In the genomic region with DNA sequence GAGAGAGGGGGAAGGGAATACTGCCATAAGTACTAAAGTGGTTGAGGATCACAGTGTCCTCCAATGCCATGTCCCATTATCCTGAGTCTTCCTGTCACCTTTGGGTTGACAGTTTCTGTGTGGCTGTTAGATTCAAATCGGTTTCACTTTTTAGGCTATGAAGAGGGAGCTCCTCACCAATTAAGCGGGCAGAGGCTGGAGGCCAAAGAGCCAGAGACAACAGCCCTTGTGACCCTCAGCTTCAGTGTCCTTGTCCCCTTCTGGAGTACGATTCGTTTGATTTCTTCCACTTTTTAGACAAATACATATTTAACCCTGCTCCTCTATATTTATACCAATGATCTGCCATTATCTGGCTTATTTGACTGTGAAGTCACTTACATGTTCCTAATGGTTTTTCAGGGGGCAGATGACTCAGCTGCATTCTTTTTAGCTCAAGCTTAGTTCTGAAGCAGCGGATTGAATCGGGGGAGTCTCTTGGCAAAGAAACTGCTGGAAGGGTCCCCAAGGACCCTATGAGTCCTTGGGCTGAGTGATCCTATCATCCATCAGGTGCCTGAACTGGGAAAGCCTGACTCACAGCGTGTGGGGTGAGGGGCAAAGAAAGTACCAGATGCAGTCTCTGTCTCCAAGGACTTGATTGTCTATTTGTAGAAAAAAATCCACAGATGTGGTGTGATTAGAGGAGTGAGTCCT, we compare ENCODE assay signal across 22 cellular contexts. TPM values are rescaled to one million over a fixed set of nuclear protein-coding genes. Genes with fewer than 3 reads are reported as not detected.
DNase-seq lines count a peak whose midpoint lies in the region; ATAC-seq and TF ChIP-seq lines count a peak whose summit lies in the region.
"Had no signal": no experiment of that assay in that cellular context is flagged by ENCODE, and none has a peak within 500 bp of the region (broad histone marks: within the 10 kb centered on the region; RNA-seq: fewer than 3 reads in every experiment).

No MANE protein-coding gene starts in this region.

- H3K4me1 ChIP-seq in BLaER1 treated with 17β-estradiol and CSF1 and Interleukin-3, amounts not matched to agents 10 nM and 100 nM: peaks cover 12 to 34% (median 19%) of the 10 kb centered on the region in 10 experiments
- no peaks in the 10 kb centered on the region for H3K4me1 ChIP-seq in CD4-positive, alpha-beta memory T cell (ENCODE audit: insufficient read depth, low read length)
- no peaks in the 10 kb centered on the region for H3K4me1 ChIP-seq in right lobe of liver
- H3K4me1 ChIP-seq: suprapubic skin had no signal

- no peaks in the 10 kb centered on the region for H4K20me1 ChIP-seq in BLaER1 treated with 17β-estradiol and CSF1 and Interleukin-3, amounts not matched to agents 10 nM and 100 nM

- POLR2A ChIA-PET in CD4-positive, alpha-beta memory T cell (lab: Charles Lee; ENCODE audit: partially characterized antibody): no interaction called here

- H3K9me3 ChIP-seq in BLaER1 treated with 17β-estradiol and CSF1 and Interleukin-3, amounts not matched to agents 10 nM and 100 nM (replicated peaks in 1 of 11): no peaks in the 10 kb centered on the region
- H3K9me3 ChIP-seq in CD4-positive, alpha-beta memory T cell (ENCODE audit: control insufficient read depth in 1 of 2, low read length in 2 of 2): no peaks in the 10 kb centered on the region
- no peaks in the 10 kb centered on the region for H3K9me3 ChIP-seq in right lobe of liver
- H3K9me3 ChIP-seq: ovary, suprapubic skin had no signal

- TF ChIP-seq POLR2A in right lobe of liver (IDR thresholded peaks at IDR 0.05): no peak

- ATAC-seq in omental fat pad (ENCODE audit: low FRiP score): peak; percentile 44
- no peak for ATAC-seq in GM21423 (IDR thresholded peaks at IDR 0.05; ENCODE audit: unreplicated experiment)
- no peak for ATAC-seq in right lobe of liver
- ATAC-seq: activated CD8-positive, alpha-beta T cell treated with anti-CD3 and anti-CD28 coated beads, Interleukin-2, amount 10 ng/mL, durations not matched to agents 7 days and 5 days; activated T-cell treated with anti-CD3 and anti-CD28 coated beads, Interleukin-2, amount 50 U/mL, for 72 hours; left colon had no signal

- intact Hi-C loops in CD4-positive, alpha-beta memory T cell (cut with micrococcal nuclease): no loop called here
- intact Hi-C loops in right lobe of liver (cut with DNase I): no loop called here

- H3K27me3 ChIP-seq in BLaER1 treated with 17β-estradiol and CSF1 and Interleukin-3, amounts not matched to agents 10 nM and 100 nM: no peaks in the 10 kb centered on the region
- H3K27me3 ChIP-seq in CD4-positive, alpha-beta memory T cell (ENCODE audit: insufficient read depth, low read length): no peaks in the 10 kb centered on the region
- no peaks in the 10 kb centered on the region for H3K27me3 ChIP-seq in right lobe of liver
- H3K27me3 ChIP-seq: cardiac muscle cell, ovary, suprapubic skin had no signal

- peaks cover 10 to 21% of the 10 kb centered on the region in 2 donors for H3K27me3 Mint-ChIP-seq in CD4-positive, alpha-beta memory T cell

- H3K36me3 Mint-ChIP-seq in CD4-positive, alpha-beta memory T cell: no peaks in the 10 kb centered on the region
- H3K36me3 Mint-ChIP-seq: activated naive CD8-positive, alpha-beta T cell treated with anti-CD3 and anti-CD28 coated beads for 36 hours had no signal

- CTCF ChIA-PET in CD4-positive, alpha-beta memory T cell (lab: Charles Lee; ENCODE audit: partially characterized antibody): no interaction called here

- H3K4me1 Mint-ChIP-seq in CD4-positive, alpha-beta memory T cell: peaks cover 0 to 1% (median 0%) of the 10 kb centered on the region in 4 donors
- H3K4me1 Mint-ChIP-seq: activated naive CD8-positive, alpha-beta T cell treated with anti-CD3 and anti-CD28 coated beads for 36 hours had no signal

- H3K27ac Mint-ChIP-seq in CD4-positive, alpha-beta memory T cell: no peak overlapping the region
- H3K27ac Mint-ChIP-seq: activated CD8-positive, alpha-beta T cell treated with anti-CD3 and anti-CD28 coated beads, Interleukin-2, amount 10 ng/mL, durations not matched to agents 7 days and 5 days; activated naive CD8-positive, alpha-beta T cell treated with anti-CD3 and anti-CD28 coated beads for 36 hours; activated T-cell treated with anti-CD3 and anti-CD28 coated beads, Interleukin-2, amount 50 U/mL, for 72 hours had no signal

- peaks cover 0 to 39% (median 35%) of the 10 kb centered on the region in 11 experiments; a peak in 16 of 22 replicates for H3K36me3 ChIP-seq in BLaER1 treated with 17β-estradiol and CSF1 and Interleukin-3, amounts not matched to agents 10 nM and 100 nM
- H3K36me3 ChIP-seq in CD4-positive, alpha-beta memory T cell (ENCODE audit: insufficient read depth, low read length): no peaks in the 10 kb centered on the region
- H3K36me3 ChIP-seq in right lobe of liver: no peaks in the 10 kb centered on the region
- H3K36me3 ChIP-seq: ovary had no signal

- H3K9ac ChIP-seq in BLaER1 treated with 17β-estradiol and CSF1 and Interleukin-3, amounts not matched to agents 10 nM and 100 nM: peak overlapping the region in 6 of 11 experiments; percentile 19 to 59 (median 49); a peak in 8 of 22 replicates

- DNase-seq in RPMI7951 (ENCODE audit: low read depth) (peak; percentile 33), fibroblast of peridontal ligament (ENCODE audit: extremely low read depth) (peak; percentile 63), omental fat pad (ENCODE audit: low spot score) (no peak), NCI-H1105 treated with DMSO at 0.1 percent for 48 hours (lab: John Stamatoyannopoulos, UW) (no peak), right lobe of liver (no peak)
- DNase-seq in CD4-positive, alpha-beta memory T cell: no peak
- DNase-seq: activated CD8-positive, alpha-beta T cell treated with anti-CD3 and anti-CD28 coated beads, Interleukin-2, amount 10 ng/mL, durations not matched to agents 7 days and 5 days; activated naive CD8-positive, alpha-beta T cell treated with anti-CD3 and anti-CD28 coated beads for 36 hours; activated T-cell treated with anti-CD3 and anti-CD28 coated beads, Interleukin-2, amount 50 U/mL, for 72 hours; effector CD4-positive, alpha-beta T cell; H9; left colon; NK-92 treated with Interleukin-12 subunit alpha and Interleukin-12 subunit beta, amount 100 ng/mL, for 24 hours; small intestine; stimulated activated CD4-positive, alpha-beta T cell treated with anti-CD3 and anti-CD28 coated beads, Interleukin-4, amount 100 ng/mL, for 4 hours; stimulated activated CD8-positive, alpha-beta memory T cell treated with anti-CD3 and anti-CD28 coated beads, Interleukin-4, amount 100 ng/mL, for 48 hours; T-helper 1 cell had no signal

- H3K9me3 Mint-ChIP-seq in CD4-positive, alpha-beta memory T cell: no peaks in the 10 kb centered on the region
- H3K9me3 Mint-ChIP-seq: activated naive CD8-positive, alpha-beta T cell treated with anti-CD3 and anti-CD28 coated beads for 36 hours; activated T-cell treated with anti-CD3 and anti-CD28 coated beads, Interleukin-2, amount 50 U/mL, for 72 hours; H9 had no signal

- H3K27ac ChIP-seq in BLaER1 treated with 17β-estradiol and CSF1 and Interleukin-3, amounts not matched to agents 10 nM and 100 nM: peak overlapping the region in 8 of 11 experiments; percentile 23 to 76 (median 52); a peak in 15 of 22 replicates
- no peak overlapping the region for H3K27ac ChIP-seq in CD4-positive, alpha-beta memory T cell (ENCODE audit: low read depth, low read length)
- no peak overlapping the region for H3K27ac ChIP-seq in right lobe of liver
- H3K27ac ChIP-seq: cardiac muscle cell, ovary, suprapubic skin had no signal

- no peak overlapping the region for H3K4me3 Mint-ChIP-seq in CD4-positive, alpha-beta memory T cell
- H3K4me3 Mint-ChIP-seq: activated CD8-positive, alpha-beta T cell treated with anti-CD3 and anti-CD28 coated beads, Interleukin-2, amount 10 ng/mL, durations not matched to agents 7 days and 5 days; activated naive CD8-positive, alpha-beta T cell treated with anti-CD3 and anti-CD28 coated beads for 36 hours; activated T-cell treated with anti-CD3 and anti-CD28 coated beads, Interleukin-2, amount 50 U/mL, for 72 hours; H9 had no signal

- peak overlapping the region; percentile 15 to 67 (median 58) for H3K4me2 ChIP-seq in BLaER1 treated with 17β-estradiol and CSF1 and Interleukin-3, amounts not matched to agents 10 nM and 100 nM

- TF ChIP-seq CTCF in omental fat pad (IDR thresholded peaks at IDR 0.05): no peak
- no peak for TF ChIP-seq CTCF in right lobe of liver (IDR thresholded peaks at IDR 0.05)

- no peak overlapping the region for H3K4me3 ChIP-seq in BLaER1 treated with 17β-estradiol and CSF1 and Interleukin-3, amounts not matched to agents 10 nM and 100 nM
- H3K4me3 ChIP-seq in CD4-positive, alpha-beta memory T cell (ENCODE audit: low read length in 2 of 2): no peak overlapping the region
- no peak overlapping the region for H3K4me3 ChIP-seq in right lobe of liver
- H3K4me3 ChIP-seq: cardiac muscle cell, ovary, suprapubic skin had no signal

- 65% methylated on average over 7 of the region's 7 CpGs for WGBS in right lobe of liver (ENCODE audit: insufficient coverage, low coverage, low lambda C conversion rate, missing lambda C conversion rate)

RNA-seq across cellular contexts. Expression of gene FERMT1, which starts 18.2 kb away (rescaled TPM):
- total RNA-seq in RPMI7951 (2014; rRNA removed; shearing (Covaris generic)): 5.7 and 6.4 TPM in 2 replicates
- total RNA-seq in omental fat pad (1 to 10 TPM in 3 of 4 donors, under 1 TPM in 1; 0.84 to 1.6 (median 1.2) TPM), right lobe of liver (1 to 10 TPM in 2 of 6 experiments, under 1 TPM in 4; 0.15 to 2.0 (median 0.55) TPM)
- total RNA-seq in CD4-positive, alpha-beta memory T cell: not detected
- not detected for polyA plus RNA-seq in CD4-positive, alpha-beta memory T cell
- total RNA-seq: activated CD8-positive, alpha-beta T cell treated with anti-CD3 and anti-CD28 coated beads, Interleukin-2, amount 10 ng/mL, durations not matched to agents 7 days and 5 days had no signal

RNA-seq across cellular contexts. Expression of gene LRRN4, which starts 50.8 kb away (rescaled TPM):
- not detected in 2 replicates for total RNA-seq in RPMI7951 (2014; rRNA removed; shearing (Covaris generic))
- total RNA-seq in omental fat pad: 100 to 1,000 TPM in 1 of 4 donors, 10 to 100 TPM in 2, not detected in 1; 22.9 to 154 (median 32.4) TPM
- total RNA-seq in CD4-positive, alpha-beta memory T cell: not detected
- polyA plus RNA-seq in CD4-positive, alpha-beta memory T cell: not detected
- total RNA-seq in right lobe of liver: under 1 TPM in 4 of 6 experiments, not detected in 2; 0.10 to 0.31 (median 0.18) TPM
- total RNA-seq: activated CD8-positive, alpha-beta T cell treated with anti-CD3 and anti-CD28 coated beads, Interleukin-2, amount 10 ng/mL, durations not matched to agents 7 days and 5 days; activated naive CD8-positive, alpha-beta T cell treated with anti-CD3 and anti-CD28 coated beads for 36 hours; activated T-cell treated with anti-CD3 and anti-CD28 coated beads, Interleukin-2, amount 50 U/mL, for 72 hours; left colon had no signal

Comparison
In these comparisons a context has a peak if more than half of its experiments do, and no peak if none do; other contexts are left out.
1. H3K27ac ChIP-seq: peak in BLaER1 treated with 17β-estradiol and CSF1 and Interleukin-3, amounts not matched to agents 10 nM and 100 nM (8 of 11); none in CD4-positive, alpha-beta memory T cell (single experiment) and right lobe of liver (0 of 3).
2. DNase-seq: peak in RPMI7951 (single experiment) and fibroblast of peridontal ligament (single experiment); none in omental fat pad (single experiment), CD4-positive, alpha-beta memory T cell (0 of 5), NCI-H1105 treated with DMSO at 0.1 percent for 48 hours (single experiment) and right lobe of liver (0 of 3).